In the genomic region with DNA sequence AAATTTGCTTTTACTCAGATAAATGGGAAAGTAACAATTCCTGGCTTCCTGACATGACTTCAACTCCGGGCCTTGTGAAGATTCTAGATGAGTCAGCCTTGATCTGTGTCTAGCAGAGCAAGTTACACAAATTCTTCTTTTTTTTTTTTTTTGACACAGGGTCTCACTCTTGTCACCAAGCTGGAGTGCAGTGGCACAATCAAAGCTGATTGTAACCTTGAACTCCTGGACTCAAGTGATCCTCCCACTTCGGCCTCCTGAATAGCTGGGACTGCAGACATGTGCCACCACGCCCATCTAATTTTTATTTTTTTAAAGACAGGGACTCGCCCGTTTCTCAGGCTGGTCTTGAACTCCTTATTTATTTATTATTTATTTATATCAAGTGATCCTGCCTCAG, we compare ENCODE assay signal across 1 cellular context.
TF ChIP-seq lines count a peak whose summit lies in the region.

No MANE protein-coding gene starts in this region.

TF ChIP-seq in HepG2, 621 proteins besides CTCF, POLR2A, EP300 and RAD21 (continued from another document):
- TF ChIP-seq, protein P1, sequence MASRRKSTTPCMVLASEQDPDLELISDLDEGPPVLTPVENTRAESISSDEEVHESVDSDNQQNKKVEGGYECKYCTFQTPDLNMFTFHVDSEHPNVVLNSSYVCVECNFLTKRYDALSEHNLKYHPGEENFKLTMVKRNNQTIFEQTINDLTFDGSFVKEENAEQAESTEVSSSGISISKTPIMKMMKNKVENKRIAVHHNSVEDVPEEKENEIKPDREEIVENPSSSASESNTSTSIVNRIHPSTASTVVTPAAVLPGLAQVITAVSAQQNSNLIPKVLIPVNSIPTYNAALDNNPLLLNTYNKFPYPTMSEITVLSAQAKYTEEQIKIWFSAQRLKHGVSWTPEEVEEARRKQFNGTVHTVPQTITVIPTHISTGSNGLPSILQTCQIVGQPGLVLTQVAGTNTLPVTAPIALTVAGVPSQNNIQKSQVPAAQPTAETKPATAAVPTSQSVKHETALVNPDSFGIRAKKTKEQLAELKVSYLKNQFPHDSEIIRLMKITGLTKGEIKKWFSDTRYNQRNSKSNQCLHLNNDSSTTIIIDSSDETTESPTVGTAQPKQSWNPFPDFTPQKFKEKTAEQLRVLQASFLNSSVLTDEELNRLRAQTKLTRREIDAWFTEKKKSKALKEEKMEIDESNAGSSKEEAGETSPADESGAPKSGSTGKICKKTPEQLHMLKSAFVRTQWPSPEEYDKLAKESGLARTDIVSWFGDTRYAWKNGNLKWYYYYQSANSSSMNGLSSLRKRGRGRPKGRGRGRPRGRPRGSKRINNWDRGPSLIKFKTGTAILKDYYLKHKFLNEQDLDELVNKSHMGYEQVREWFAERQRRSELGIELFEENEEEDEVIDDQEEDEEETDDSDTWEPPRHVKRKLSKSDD (CRISPR knock-in tag; IDR thresholded peaks at IDR 0.05; ENCODE audit: low read depth) = no peak
- TF ChIP-seq MAFK (conservative IDR thresholded peaks at IDR 0.05 in 1 of 2, IDR thresholded peaks at IDR 0.05 in 1 of 2; ENCODE audit: low read length in 2 of 2) (peak; percentile 31 to 56; a peak in 3 of 4 replicates), SIX4 (CRISPR knock-in tag; IDR thresholded peaks at IDR 0.05) (peak; percentile 51; the same call in 1 of the 2 replicates)
- TF ChIP-seq, protein P2, sequence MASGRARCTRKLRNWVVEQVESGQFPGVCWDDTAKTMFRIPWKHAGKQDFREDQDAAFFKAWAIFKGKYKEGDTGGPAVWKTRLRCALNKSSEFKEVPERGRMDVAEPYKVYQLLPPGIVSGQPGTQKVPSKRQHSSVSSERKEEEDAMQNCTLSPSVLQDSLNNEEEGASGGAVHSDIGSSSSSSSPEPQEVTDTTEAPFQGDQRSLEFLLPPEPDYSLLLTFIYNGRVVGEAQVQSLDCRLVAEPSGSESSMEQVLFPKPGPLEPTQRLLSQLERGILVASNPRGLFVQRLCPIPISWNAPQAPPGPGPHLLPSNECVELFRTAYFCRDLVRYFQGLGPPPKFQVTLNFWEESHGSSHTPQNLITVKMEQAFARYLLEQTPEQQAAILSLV (CRISPR knock-in tag; IDR thresholded peaks at IDR 0.05; ENCODE audit: borderline replicate concordance) = no peak
